In genomic region chr5:179382486-179382885, GRCh38 we compare ENCODE assay signal across 29 cellular contexts. TPM values are rescaled to one million over a fixed set of nuclear protein-coding genes. Genes with fewer than 3 reads are reported as not detected.
"Had no signal": no experiment of that assay in that cellular context is flagged by ENCODE, and none has a peak within 500 bp of the region (broad histone marks: within the 10 kb centered on the region; RNA-seq: fewer than 3 reads in every experiment).

No MANE protein-coding gene starts in this region.

- H3K9me3 Mint-ChIP-seq: activated CD4-positive, alpha-beta T cell treated with anti-CD3 and anti-CD28 coated beads, Interleukin-2, amount 10 ng/mL, durations not matched to agents 24 days and 14 days; activated naive CD4-positive, alpha-beta T cell treated with anti-CD3 and anti-CD28 coated beads, Interleukin-2, amount 10 ng/mL, durations not matched to agents 7 days and 5 days; activated naive CD8-positive, alpha-beta T cell treated with anti-CD3 and anti-CD28 coated beads for 36 hours; activated T-helper 2 cell treated with anti-CD3 and anti-CD28 coated beads, Interferon-gamma antibody, Interleukin-2, Interleukin-4, amounts not matched to agents 10 μg/mL and 5 μg/mL and 100 μg/mL, durations not matched to agents 14 hours and 24 hours and 36 hours; T-cell had no signal

- H3K27ac ChIP-seq: SK-N-MC had no signal

- H3K4me1 Mint-ChIP-seq: activated B cell treated with CpG ODN at 0.5 μM for 24 hours; activated CD4-positive, alpha-beta T cell treated with anti-CD3 and anti-CD28 coated beads, Interleukin-2, amount 10 ng/mL, durations not matched to agents 24 days and 14 days; activated naive CD4-positive, alpha-beta T cell treated with anti-CD3 and anti-CD28 coated beads, Interleukin-2, amount 10 ng/mL, durations not matched to agents 7 days and 5 days; activated naive CD8-positive, alpha-beta T cell treated with anti-CD3 and anti-CD28 coated beads for 36 hours; T-cell had no signal

- H3K4me3 Mint-ChIP-seq: activated B cell treated with CpG ODN at 0.5 μM for 24 hours; activated CD4-positive, alpha-beta T cell treated with anti-CD3 and anti-CD28 coated beads, Interleukin-2, amount 10 ng/mL, durations not matched to agents 24 days and 14 days; activated naive CD4-positive, alpha-beta T cell treated with anti-CD3 and anti-CD28 coated beads, Interleukin-2, amount 10 ng/mL, durations not matched to agents 7 days and 5 days; activated naive CD8-positive, alpha-beta T cell treated with anti-CD3 and anti-CD28 coated beads for 36 hours; T-cell had no signal

- H3K27me3 Mint-ChIP-seq: activated CD4-positive, alpha-beta T cell treated with anti-CD3 and anti-CD28 coated beads, Interleukin-2, amount 10 ng/mL, durations not matched to agents 24 days and 14 days had no signal

- FAIRE-seq: TTC549 had no signal

- H3K4me3 ChIP-seq: SK-N-MC had no signal

- H3K36me3 Mint-ChIP-seq: activated naive CD4-positive, alpha-beta T cell treated with anti-CD3 and anti-CD28 coated beads, Interleukin-2, amount 10 ng/mL, durations not matched to agents 7 days and 5 days; activated naive CD8-positive, alpha-beta T cell treated with anti-CD3 and anti-CD28 coated beads for 36 hours; T-cell had no signal

- H3K27ac Mint-ChIP-seq: activated B cell treated with CpG ODN at 0.5 μM for 24 hours; activated CD4-positive, alpha-beta T cell treated with anti-CD3 and anti-CD28 coated beads, Interleukin-2, amount 10 ng/mL, durations not matched to agents 24 days and 14 days; activated naive CD4-positive, alpha-beta T cell treated with anti-CD3 and anti-CD28 coated beads, Interleukin-2, amount 10 ng/mL, durations not matched to agents 7 days and 5 days; activated naive CD8-positive, alpha-beta T cell treated with anti-CD3 and anti-CD28 coated beads for 36 hours; activated T-helper 2 cell treated with anti-CD3 and anti-CD28 coated beads, Interferon-gamma antibody, Interleukin-2, Interleukin-4, amounts not matched to agents 10 μg/mL and 5 μg/mL and 100 μg/mL, durations not matched to agents 14 hours and 24 hours and 36 hours; T-cell had no signal

- DNase-seq: activated B cell treated with CpG ODN at 0.5 μM for 24 hours; activated CD4-positive, alpha-beta T cell treated with anti-CD3 and anti-CD28 coated beads for 1 hour; activated CD4-positive, alpha-beta T cell treated with anti-CD3 and anti-CD28 coated beads, Interleukin-2, amount 10 ng/mL, durations not matched to agents 24 days and 14 days; activated CD4-positive, alpha-beta T cell treated with anti-CD3 and anti-CD28 coated beads, Interleukin-2, amount 50 U/mL, for 48 hours; activated gamma-delta T cell treated with Interleukin-2 at 50 U/mL for 16 hours; activated naive CD4-positive, alpha-beta T cell treated with anti-CD3 and anti-CD28 coated beads, Interleukin-2, amount 10 ng/mL, durations not matched to agents 7 days and 5 days; activated naive CD8-positive, alpha-beta T cell treated with anti-CD3 and anti-CD28 coated beads for 36 hours; activated T-cell treated with anti-CD3 and anti-CD28 coated beads for 4 hours; activated T-cell treated with anti-CD3 and anti-CD28 coated beads, Interleukin-2, amount 50 U/mL, for 48 hours; anterior cingulate cortex; Kasumi-1; KBM-7; NCI-H1105 treated with DMSO at 0.1 percent for 48 hours; NCI-H146; NCI-H187 treated with DMSO at 0.1 percent for 48 hours; NCI-H2107; NCI-H2171 treated with DMSO at 0.1 percent for 48 hours; NCI-H226; NCI-H510A; NCI-H526 treated with DMSO at 0.1 percent for 48 hours; NK-92 treated with Interleukin-12 subunit alpha and Interleukin-12 subunit beta, amount 100 ng/mL, for 24 hours; OCI-M1; RPMI8226; T-cell; T-helper 2 cell; T1000 had no signal

RNA-seq across cellular contexts. Expression of gene ADAMTS2, which starts 37.2 kb away (rescaled TPM):
- total RNA-seq: activated B cell treated with CpG ODN at 0.5 μM for 24 hours; activated CD4-positive, alpha-beta T cell treated with anti-CD3 and anti-CD28 coated beads, Interleukin-2, amount 10 ng/mL, durations not matched to agents 24 days and 14 days; activated naive CD8-positive, alpha-beta T cell treated with anti-CD3 and anti-CD28 coated beads for 36 hours; activated T-helper 2 cell treated with anti-CD3 and anti-CD28 coated beads, Interferon-gamma antibody, Interleukin-2, Interleukin-4, amounts not matched to agents 10 μg/mL and 5 μg/mL and 100 μg/mL, durations not matched to agents 14 hours and 24 hours and 36 hours had no signal
